19 cellular contexts compared by ENCODE assay signal in genomic region chr17:59400858-59401257, GRCh38.
DNase-seq lines count a peak whose midpoint lies in the region; ATAC-seq and TF ChIP-seq lines count a peak whose summit lies in the region.
"Had no signal": no experiment of that assay in that cellular context is flagged by ENCODE, and none has a peak within 500 bp of the region (broad histone marks: within the 10 kb centered on the region; RNA-seq: fewer than 3 reads in every experiment).

No MANE protein-coding gene starts in this region.

- H3K27ac ChIP-seq in angular gyrus (ENCODE audit: low read depth, low read length) (peak overlapping the region; percentile 17), hepatocyte (peak overlapping the region; percentile 32), tibial artery (peak overlapping the region in 1 of 2 donors; percentile 10)
- H3K27ac ChIP-seq: BLaER1, left lung had no signal

- no peaks in the 10 kb centered on the region for H4K20me1 ChIP-seq in hepatocyte (ENCODE audit: insufficient read depth, poor library complexity, severe bottlenecking)
- H4K20me1 ChIP-seq: BLaER1 had no signal

- H3K9me2 ChIP-seq in hepatocyte (replicated peaks; ENCODE audit: insufficient read depth) = no peaks in the 10 kb centered on the region

- 49% methylated on average over 5 of the region's 5 CpGs for WGBS in hepatocyte (ENCODE audit: low lambda C conversion rate, missing lambda C conversion rate)

- H3K4me2 ChIP-seq in hepatocyte = peak overlapping the region; percentile 47
- H3K4me2 ChIP-seq: BLaER1 had no signal

- no peak for TF ChIP-seq CTCF in hepatocyte (IDR thresholded peaks at IDR 0.05; ENCODE audit: poor library complexity)
- TF ChIP-seq CTCF in tibial artery (IDR thresholded peaks at IDR 0.05) = no peak

- H3K9me3 ChIP-seq in hepatocyte (ENCODE audit: low read depth) (no peaks in the 10 kb centered on the region), tibial artery (no peaks in the 10 kb centered on the region)
- H3K9me3 ChIP-seq: BLaER1, left lung had no signal

- H2AFZ ChIP-seq in hepatocyte = no peak overlapping the region

- H3K4me3 ChIP-seq in hepatocyte = no peak overlapping the region
- no peak overlapping the region for H3K4me3 ChIP-seq in tibial artery
- H3K4me3 ChIP-seq: BLaER1, left lung had no signal

- ATAC-seq in left colon = no peak
- ATAC-seq: left lung, natural killer cell, sciatic nerve had no signal

- intact Hi-C loops in tibial artery (cut with DNase I; ENCODE audit: low total_unique reads) = no loop called here
- intact Hi-C loops in left colon (cut with DNase I, micrococcal nuclease) = no loop called here

- DNase-seq in ELR (ENCODE audit: low read depth) = peak; percentile 11
- DNase-seq in hepatocyte (ENCODE audit: low spot score) = no peak
- peak; percentile 49 for DNase-seq in renal cortical epithelial cell (ENCODE audit: low read depth)
- DNase-seq in NCI-H446 (lab: John Stamatoyannopoulos, UW) = no peak
- DNase-seq in tibial artery = no peak
- DNase-seq in activated CD4-positive, alpha-beta T cell treated with anti-CD3 and anti-CD28 coated beads for 1 hour = no peak
- no peak for DNase-seq in left colon
- DNase-seq: activated CD8-positive, alpha-beta memory T cell treated with anti-CD3 and anti-CD28 coated beads, Interleukin-2, amount 50 U/mL, for 48 hours; activated naive CD4-positive, alpha-beta T cell treated with anti-CD3 and anti-CD28 coated beads, Interleukin-2, amount 10 ng/mL, durations not matched to agents 7 days and 5 days; left lung; MM.1S; natural killer cell; NCI-H2081; NCI-H69; RPMI8226; stimulated activated CD4-positive, alpha-beta T cell treated with anti-CD3 and anti-CD28 coated beads, Interleukin-4, amount 100 ng/mL, for 1 hour had no signal

- H3K27me3 ChIP-seq in hepatocyte = no peaks in the 10 kb centered on the region
- no peaks in the 10 kb centered on the region for H3K27me3 ChIP-seq in tibial artery
- H3K27me3 ChIP-seq: BLaER1, left lung had no signal

- no peaks in the 10 kb centered on the region for H3K79me2 ChIP-seq in hepatocyte

- H3K4me1 ChIP-seq in hepatocyte (ENCODE audit: insufficient read depth) (peaks cover 24% of the 10 kb centered on the region), tibial artery (peaks cover 0 to 32% (median 5%) of the 10 kb centered on the region in 4 donors)
- H3K4me1 ChIP-seq: left lung had no signal

- H3K36me3 ChIP-seq in hepatocyte (replicated peaks; ENCODE audit: insufficient read depth, low read depth) (peaks cover 5% of the 10 kb centered on the region), tibial artery (peaks cover 32 to 78% (median 60%) of the 10 kb centered on the region in 3 donors)

Comparison
In these comparisons a context has a peak if more than half of its experiments do, and no peak if none do; other contexts are left out.
1. DNase-seq: peak in ELR (single experiment) and renal cortical epithelial cell (single experiment); none in hepatocyte (single experiment), NCI-H446 (0 of 2), tibial artery (0 of 2), activated CD4-positive, alpha-beta T cell treated with anti-CD3 and anti-CD28 coated beads for 1 hour (single experiment) and left colon (0 of 2).